8 cellular contexts compared by ENCODE assay signal in genomic region chr20:59087829-59088433, GRCh38. TPM values are rescaled to one million over a fixed set of nuclear protein-coding genes. Genes with fewer than 3 reads are reported as not detected.
A peak's percentile ranks its signal among the peaks of the same experiment; 100 is the strongest.
DNase-seq lines count a peak whose midpoint lies in the region; ATAC-seq, FAIRE-seq and TF ChIP-seq lines count a peak whose summit lies in the region.

No MANE protein-coding gene starts in this region.

- no peak overlapping the region for H3K4me3 ChIP-seq in PC-3 (ENCODE audit: low read length)

- H3K9me2 ChIP-seq in PC-3 (replicated peaks; ENCODE audit: low read length), result no peaks in the 10 kb centered on the region

- CTCF ChIA-PET in PC-3 (lab: Charles Lee), result interaction anchor here (0.6 to 1.9 kb wide), 6 partner anchors 135 to 369 kb away, joined by 3 to 11 read pairs (median 4); no protein-coding TSS in a partner anchor

- TF ChIP-seq CTCF in D721Med (IDR thresholded peaks at IDR 0.05; ENCODE audit: insufficient read depth, missing control alignments), result peak; percentile 85
- TF ChIP-seq CTCF in PC-3 (conservative IDR thresholded peaks at IDR 0.05; ENCODE audit: low read depth, low read length), result peak; percentile 98
- TF ChIP-seq CTCF in nephron progenitor cell (IDR thresholded peaks at IDR 0.05), result peak; percentile 95

- H3K36me3 ChIP-seq in PC-3 (ENCODE audit: low read depth, low read length), result no peaks in the 10 kb centered on the region

- H3K4me3 Mint-ChIP-seq in activated T-cell treated with anti-CD3 and anti-CD28 coated beads, Interleukin-2, amount 50 U/mL, for 4 hours, result no peak overlapping the region
- no peak overlapping the region for H3K4me3 Mint-ChIP-seq in nephron progenitor cell

- no peak overlapping the region for H2AFZ ChIP-seq in PC-3 (ENCODE audit: low read length)

- POLR2A ChIA-PET in PC-3 (lab: Charles Lee; ENCODE audit: unreplicated experiment), result interaction anchor here (0.6 kb wide), 1 partner anchor 29 kb away, joined by 4 read pairs; no protein-coding TSS in a partner anchor

- in situ Hi-C loops in KBM-7 (cut with MboI; ENCODE audit: low pct_unique_long_range_greater_than_20kb, low sequenced_read_pairs), result no loop called here

- no peaks in the 10 kb centered on the region for H3F3A ChIP-seq in PC-3 (ENCODE audit: low read length, unreplicated experiment)

- intact Hi-C loops in PC-3 (cut with micrococcal nuclease), result loop anchor here (1.0 to 5.0 kb wide), 2 partner anchors 134 to 367 kb away; no protein-coding TSS in a partner anchor

- H3K36me3 Mint-ChIP-seq in activated T-cell treated with anti-CD3 and anti-CD28 coated beads, Interleukin-2, amount 50 U/mL, for 4 hours (ENCODE audit: insufficient read depth), result no peaks in the 10 kb centered on the region
- H3K36me3 Mint-ChIP-seq in nephron progenitor cell (ENCODE audit: low read depth), result no peaks in the 10 kb centered on the region

- no peaks in the 10 kb centered on the region for H3K79me2 ChIP-seq in PC-3 (ENCODE audit: low read length)

- H3K27ac Mint-ChIP-seq in nephron progenitor cell, result no peak overlapping the region

- H3K9me3 ChIP-seq in PC-3 (ENCODE audit: low read length), result no peaks in the 10 kb centered on the region

- H3K27me3 Mint-ChIP-seq in activated T-cell treated with anti-CD3 and anti-CD28 coated beads, Interleukin-2, amount 50 U/mL, for 4 hours (ENCODE audit: low read depth), result no peaks in the 10 kb centered on the region
- H3K27me3 Mint-ChIP-seq in nephron progenitor cell (ENCODE audit: low read depth, poor library complexity), result peaks cover 5% of the 10 kb centered on the region

- ATAC-seq in PC-3 (peak; percentile 92), HG02870 (IDR thresholded peaks at IDR 0.05; ENCODE audit: unreplicated experiment) (no peak)
- ATAC-seq in activated T-cell treated with anti-CD3 and anti-CD28 coated beads, Interleukin-2, amount 50 U/mL, for 4 hours, result peak; percentile 74 to 86

- FAIRE-seq in D721Med (lab: Jason Lieb, UNC), result no peak

- peaks cover 2% of the 10 kb centered on the region for H3K4me1 ChIP-seq in PC-3 (ENCODE audit: insufficient read depth, low read length)

- H3K4me2 ChIP-seq in PC-3 (ENCODE audit: low read length), result no peak overlapping the region

- H3K27ac ChIP-seq in PC-3 (ENCODE audit: low read length), result no peak overlapping the region

- no TSS peak for BruUV-seq in PC-3 (replicated peaks; lab: Mats Ljungman, UMichigan)

- peaks cover 5% of the 10 kb centered on the region for H3K4me1 Mint-ChIP-seq in activated T-cell treated with anti-CD3 and anti-CD28 coated beads, Interleukin-2, amount 50 U/mL, for 4 hours (ENCODE audit: low read depth)
- H3K4me1 Mint-ChIP-seq in nephron progenitor cell, result no peaks in the 10 kb centered on the region

- H4K20me1 ChIP-seq in PC-3 (ENCODE audit: low read length), result no peaks in the 10 kb centered on the region

- no peak overlapping the region for H3K9ac ChIP-seq in PC-3 (ENCODE audit: low read length)

- no peaks in the 10 kb centered on the region for H3K9me3 Mint-ChIP-seq in activated T-cell treated with anti-CD3 and anti-CD28 coated beads, Interleukin-2, amount 50 U/mL, for 4 hours
- H3K9me3 Mint-ChIP-seq in nephron progenitor cell, result no peaks in the 10 kb centered on the region

- peaks cover 73% of the 10 kb centered on the region for H3K27me3 ChIP-seq in PC-3 (ENCODE audit: low read length)

- DNase-seq in D721Med (ENCODE audit: insufficient read length, low spot score) (peak; percentile 26), KBM-7 (peak; percentile 67), PC-3 (peak; percentile 90), fibroblast of gingiva (ENCODE audit: low read depth) (peak; percentile 50), nephron progenitor cell (peak; percentile 86)
- DNase-seq in activated T-cell treated with anti-CD3 and anti-CD28 coated beads, Interleukin-2, amount 50 U/mL, for 4 hours, result peak; percentile 91
- peak; percentile 79 for DNase-seq in stimulated activated naive CD4-positive, alpha-beta T cell treated with Interleukin-2 at 50 U/mL for 16 hours (lab: John Stamatoyannopoulos, UW)

RNA-seq across cellular contexts. Expression of gene PRELID3B, which starts 45.3 kb away (rescaled TPM):
- total RNA-seq in PC-3 (2014; rRNA removed), result 118 and 181 TPM in 2 replicates
- 100 to 1,000 TPM; 147 to 174 (median 160) TPM for total RNA-seq in activated T-cell treated with anti-CD3 and anti-CD28 coated beads, Interleukin-2, amount 50 U/mL, for 4 hours

RNA-seq across cellular contexts. Expression of gene ATP5F1E, which starts 55.8 kb away (rescaled TPM):
- total RNA-seq in PC-3 (2014; rRNA removed), result 47.1 and 58.5 TPM in 2 replicates
- 10 to 100 TPM; 86.1 to 99.3 (median 95.0) TPM for total RNA-seq in activated T-cell treated with anti-CD3 and anti-CD28 coated beads, Interleukin-2, amount 50 U/mL, for 4 hours

Comparison
In these comparisons a context has a peak if more than half of its experiments do, and no peak if none do; other contexts are left out.
1. DNase-seq: peak in every context shown above with its lines; median percentile 91 in activated T-cell treated with anti-CD3 and anti-CD28 coated beads, Interleukin-2, amount 50 U/mL, for 4 hours; 90 in PC-3; 86 in nephron progenitor cell; 79 in stimulated activated naive CD4-positive, alpha-beta T cell treated with Interleukin-2 at 50 U/mL for 16 hours; 67 in KBM-7; 50 in fibroblast of gingiva; 26 in D721Med.